Comparison of ENCODE assay signal across 1 cellular context in the genomic region with DNA sequence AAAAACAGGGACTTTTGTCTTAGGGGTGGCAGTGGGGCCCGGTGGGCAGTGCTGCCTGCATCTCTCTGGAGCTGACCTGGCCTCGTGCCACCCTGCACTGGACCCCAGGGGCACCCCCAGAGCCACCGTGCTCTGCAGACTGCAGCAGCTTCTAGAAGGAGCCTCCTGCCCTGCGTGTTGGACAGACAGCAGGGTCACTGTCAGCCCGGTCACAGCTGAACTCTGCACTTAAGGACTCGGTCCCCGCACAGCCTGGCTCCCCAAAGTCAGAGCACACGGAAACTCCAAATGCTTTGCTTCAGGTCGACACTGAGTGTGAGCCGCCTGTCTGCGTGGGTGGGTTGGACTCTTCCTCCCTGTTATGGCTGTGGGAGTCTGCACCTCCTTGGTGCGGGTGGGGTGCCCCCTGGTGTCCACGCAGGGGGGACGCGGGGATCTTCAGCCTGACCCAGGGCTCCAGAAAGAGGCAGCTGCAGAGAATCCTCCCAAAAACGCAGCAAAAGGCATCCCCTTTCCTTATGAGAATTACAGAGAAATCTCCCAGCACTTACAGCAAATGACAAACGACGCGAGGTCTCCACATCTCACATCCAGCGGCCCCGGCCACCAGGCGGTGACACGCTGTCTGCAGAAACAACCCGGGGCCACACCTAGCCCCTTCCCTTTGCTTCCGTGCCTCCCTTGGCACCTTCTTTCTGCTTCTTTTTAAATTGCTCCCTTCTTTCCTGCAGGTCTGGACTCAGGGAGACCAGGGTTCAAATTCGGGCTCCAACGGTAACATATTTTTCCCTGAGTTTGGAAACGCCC.
TF ChIP-seq lines count a peak whose summit lies in the region.

No MANE protein-coding gene starts in this region.

TF ChIP-seq in GM23338, 12 proteins besides CTCF, POLR2A, EP300 and RAD21 (continued from another document):
- TF ChIP-seq, protein P1, sequence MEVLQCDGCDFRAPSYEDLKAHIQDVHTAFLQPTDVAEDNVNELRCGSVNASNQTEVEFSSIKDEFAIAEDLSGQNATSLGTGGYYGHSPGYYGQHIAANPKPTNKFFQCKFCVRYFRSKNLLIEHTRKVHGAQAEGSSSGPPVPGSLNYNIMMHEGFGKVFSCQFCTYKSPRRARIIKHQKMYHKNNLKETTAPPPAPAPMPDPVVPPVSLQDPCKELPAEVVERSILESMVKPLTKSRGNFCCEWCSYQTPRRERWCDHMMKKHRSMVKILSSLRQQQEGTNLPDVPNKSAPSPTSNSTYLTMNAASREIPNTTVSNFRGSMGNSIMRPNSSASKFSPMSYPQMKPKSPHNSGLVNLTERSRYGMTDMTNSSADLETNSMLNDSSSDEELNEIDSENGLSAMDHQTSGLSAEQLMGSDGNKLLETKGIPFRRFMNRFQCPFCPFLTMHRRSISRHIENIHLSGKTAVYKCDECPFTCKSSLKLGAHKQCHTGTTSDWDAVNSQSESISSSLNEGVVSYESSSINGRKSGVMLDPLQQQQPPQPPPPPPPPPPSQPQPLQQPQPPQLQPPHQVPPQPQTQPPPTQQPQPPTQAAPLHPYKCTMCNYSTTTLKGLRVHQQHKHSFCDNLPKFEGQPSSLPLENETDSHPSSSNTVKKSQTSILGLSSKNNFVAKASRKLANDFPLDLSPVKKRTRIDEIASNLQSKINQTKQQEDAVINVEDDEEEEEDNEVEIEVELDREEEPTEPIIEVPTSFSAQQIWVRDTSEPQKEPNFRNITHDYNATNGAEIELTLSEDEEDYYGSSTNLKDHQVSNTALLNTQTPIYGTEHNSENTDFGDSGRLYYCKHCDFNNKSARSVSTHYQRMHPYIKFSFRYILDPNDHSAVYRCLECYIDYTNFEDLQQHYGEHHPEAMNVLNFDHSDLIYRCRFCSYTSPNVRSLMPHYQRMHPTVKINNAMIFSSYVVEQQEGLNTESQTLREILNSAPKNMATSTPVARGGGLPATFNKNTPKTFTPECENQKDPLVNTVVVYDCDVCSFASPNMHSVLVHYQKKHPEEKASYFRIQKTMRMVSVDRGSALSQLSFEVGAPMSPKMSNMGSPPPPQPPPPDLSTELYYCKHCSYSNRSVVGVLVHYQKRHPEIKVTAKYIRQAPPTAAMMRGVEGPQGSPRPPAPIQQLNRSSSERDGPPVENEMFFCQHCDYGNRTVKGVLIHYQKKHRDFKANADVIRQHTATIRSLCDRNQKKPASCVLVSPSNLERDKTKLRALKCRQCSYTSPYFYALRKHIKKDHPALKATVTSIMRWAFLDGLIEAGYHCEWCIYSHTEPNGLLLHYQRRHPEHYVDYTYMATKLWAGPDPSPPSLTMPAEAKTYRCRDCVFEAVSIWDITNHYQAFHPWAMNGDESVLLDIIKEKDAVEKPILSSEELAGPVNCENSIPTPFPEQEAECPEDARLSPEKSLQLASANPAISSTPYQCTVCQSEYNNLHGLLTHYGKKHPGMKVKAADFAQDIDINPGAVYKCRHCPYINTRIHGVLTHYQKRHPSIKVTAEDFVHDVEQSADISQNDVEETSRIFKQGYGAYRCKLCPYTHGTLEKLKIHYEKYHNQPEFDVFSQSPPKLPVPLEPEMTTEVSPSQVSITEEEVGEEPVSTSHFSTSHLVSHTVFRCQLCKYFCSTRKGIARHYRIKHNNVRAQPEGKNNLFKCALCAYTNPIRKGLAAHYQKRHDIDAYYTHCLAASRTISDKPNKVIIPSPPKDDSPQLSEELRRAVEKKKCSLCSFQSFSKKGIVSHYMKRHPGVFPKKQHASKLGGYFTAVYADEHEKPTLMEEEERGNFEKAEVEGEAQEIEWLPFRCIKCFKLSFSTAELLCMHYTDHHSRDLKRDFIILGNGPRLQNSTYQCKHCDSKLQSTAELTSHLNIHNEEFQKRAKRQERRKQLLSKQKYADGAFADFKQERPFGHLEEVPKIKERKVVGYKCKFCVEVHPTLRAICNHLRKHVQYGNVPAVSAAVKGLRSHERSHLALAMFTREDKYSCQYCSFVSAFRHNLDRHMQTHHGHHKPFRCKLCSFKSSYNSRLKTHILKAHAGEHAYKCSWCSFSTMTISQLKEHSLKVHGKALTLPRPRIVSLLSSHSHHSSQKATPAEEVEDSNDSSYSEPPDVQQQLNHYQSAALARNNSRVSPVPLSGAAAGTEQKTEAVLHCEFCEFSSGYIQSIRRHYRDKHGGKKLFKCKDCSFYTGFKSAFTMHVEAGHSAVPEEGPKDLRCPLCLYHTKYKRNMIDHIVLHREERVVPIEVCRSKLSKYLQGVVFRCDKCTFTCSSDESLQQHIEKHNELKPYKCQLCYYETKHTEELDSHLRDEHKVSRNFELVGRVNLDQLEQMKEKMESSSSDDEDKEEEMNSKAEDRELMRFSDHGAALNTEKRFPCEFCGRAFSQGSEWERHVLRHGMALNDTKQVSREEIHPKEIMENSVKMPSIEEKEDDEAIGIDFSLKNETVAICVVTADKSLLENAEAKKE (CRISPR knock-in tag; IDR thresholded peaks at IDR 0.05): no peak
- TF ChIP-seq EZH2 (IDR thresholded peaks at IDR 0.05; ENCODE audit: low read depth, unreplicated experiment) (no peak), JUNB (IDR thresholded peaks at IDR 0.05; ENCODE audit: unreplicated experiment) (no peak), CREB1 (CRISPR knock-in tag; IDR thresholded peaks at IDR 0.05; ENCODE audit: low read depth) (no peak)
